17 cellular contexts compared by ENCODE assay signal in the genomic region with DNA sequence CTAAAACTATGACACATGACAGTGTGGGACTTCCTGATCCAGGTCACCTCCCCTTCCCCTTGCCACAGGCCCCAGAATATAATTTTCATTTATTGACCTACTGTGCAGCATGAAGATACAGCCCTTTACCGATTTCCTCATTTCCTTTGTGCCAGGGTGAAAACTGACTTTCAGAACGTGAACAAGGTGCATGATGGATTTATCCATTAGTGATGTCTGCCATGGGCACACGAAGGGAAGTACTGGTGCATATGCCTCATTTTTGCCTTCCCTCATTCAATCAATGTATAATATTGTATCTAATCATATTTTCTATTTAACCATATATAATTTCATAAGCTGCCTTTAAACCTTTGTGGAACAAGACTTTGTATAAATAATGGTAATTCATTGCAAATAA.
DNase-seq lines count a peak whose midpoint lies in the region; ATAC-seq and TF ChIP-seq lines count a peak whose summit lies in the region.
"Had no signal": no experiment of that assay in that cellular context is flagged by ENCODE, and none has a peak within 500 bp of the region (broad histone marks: within the 10 kb centered on the region; RNA-seq: fewer than 3 reads in every experiment).

No MANE protein-coding gene starts in this region.

- H3K4me1 Mint-ChIP-seq in activated T-cell treated with anti-CD3 and anti-CD28 coated beads, Interleukin-2, amount 50 U/mL, for 72 hours (ENCODE audit: low read depth), result no peaks in the 10 kb centered on the region
- H3K4me1 Mint-ChIP-seq: CD14-positive monocyte; CD8-positive, alpha-beta memory T cell had no signal

- no peak overlapping the region for H3K27ac Mint-ChIP-seq in activated T-cell treated with anti-CD3 and anti-CD28 coated beads, Interleukin-2, amount 50 U/mL, for 72 hours
- H3K27ac Mint-ChIP-seq: CD14-positive monocyte; CD4-positive, alpha-beta T cell had no signal

- TF ChIP-seq EP300 in stomach (IDR thresholded peaks at IDR 0.05), result no peak

- WGBS in adrenal gland, 4 donors, result 66 to 79% (median 73%) methylated on average over 3 of the region's 3 CpGs
- WGBS in stomach, 5 donors, result 78 to 96% (median 89%) methylated on average over 3 of the region's 3 CpGs

- no peak overlapping the region for H3K4me3 Mint-ChIP-seq in activated T-cell treated with anti-CD3 and anti-CD28 coated beads, Interleukin-2, amount 50 U/mL, for 72 hours
- H3K4me3 Mint-ChIP-seq: CD14-positive monocyte; CD4-positive, alpha-beta T cell; CD8-positive, alpha-beta memory T cell had no signal

- intact Hi-C loops in adrenal gland (cut with DNase I) (no loop called here), stomach (cut with DNase I; ENCODE audit: low total_unique reads) (no loop called here)

- peaks cover 46 to 57% of the 10 kb centered on the region in 2 donors for H3K4me1 ChIP-seq in adrenal gland (replicated peaks in 1 of 2)
- H3K4me1 ChIP-seq in stomach, result no peaks in the 10 kb centered on the region
- H3K4me1 ChIP-seq: BE2C; BLaER1 treated with 17β-estradiol and CSF1 and Interleukin-3, amounts not matched to agents 10 nM and 100 nM; HAP-1 had no signal

- H3K27me3 ChIP-seq in adrenal gland, result no peaks in the 10 kb centered on the region
- peaks cover 0 to 30% (median 0%) of the 10 kb centered on the region in 3 donors for H3K27me3 ChIP-seq in stomach
- H3K27me3 ChIP-seq: BE2C; BLaER1 treated with 17β-estradiol and CSF1 and Interleukin-3, amounts not matched to agents 10 nM and 100 nM had no signal

- no peaks in the 10 kb centered on the region for H3K9me3 ChIP-seq in adrenal gland (replicated peaks in 1 of 3)
- H3K9me3 ChIP-seq in stomach, result no peaks in the 10 kb centered on the region
- H3K9me3 ChIP-seq: BE2C; BLaER1 treated with 17β-estradiol and CSF1 and Interleukin-3, amounts not matched to agents 10 nM and 100 nM; HAP-1 had no signal

- H3K27ac ChIP-seq in adrenal gland, result peak overlapping the region in 3 of 5 donors; percentile 87 to 94 (median 92)
- H3K27ac ChIP-seq in stomach, result no peak overlapping the region
- H3K27ac ChIP-seq: 22Rv1; BLaER1 treated with 17β-estradiol and CSF1 and Interleukin-3, amounts not matched to agents 10 nM and 100 nM; GM23248 had no signal

- peaks cover 21% of the 10 kb centered on the region for H3K27me3 Mint-ChIP-seq in activated T-cell treated with anti-CD3 and anti-CD28 coated beads, Interleukin-2, amount 50 U/mL, for 72 hours (ENCODE audit: low read depth)

- DNase-seq in DMS53 (lab: John Stamatoyannopoulos, UW) (peak; percentile 15), DMS53 treated with DMSO at 0.1 percent for 48 hours (lab: John Stamatoyannopoulos, UW; ENCODE audit: unreplicated experiment) (no peak), adrenal gland (peak in 1 of 7 donors; percentile 13), stomach (peak; percentile 4), iPS-NIHi7 (ENCODE audit: extremely low spot score) (no peak)
- DNase-seq in activated T-cell treated with anti-CD3 and anti-CD28 coated beads, Interleukin-2, amount 50 U/mL, for 72 hours, result no peak
- DNase-seq: AML-193; BE2C; CD4-positive, alpha-beta T cell; CD8-positive, alpha-beta memory T cell; DMS 273 treated with DMSO at 0.1 percent for 48 hours; DND-41; GM23248 had no signal

- no peak overlapping the region for H3K4me3 ChIP-seq in adrenal gland
- no peak overlapping the region for H3K4me3 ChIP-seq in stomach
- H3K4me3 ChIP-seq: BLaER1 treated with 17β-estradiol and CSF1 and Interleukin-3, amounts not matched to agents 10 nM and 100 nM; GM23248; HAP-1 had no signal

- no peak for ATAC-seq in activated T-cell treated with anti-CD3 and anti-CD28 coated beads, Interleukin-2, amount 50 U/mL, for 72 hours (replicated peaks in 1 of 2)

- TF ChIP-seq POLR2A in adrenal gland (IDR thresholded peaks at IDR 0.05) (no peak), stomach (IDR thresholded peaks at IDR 0.05) (no peak)

- no peaks in the 10 kb centered on the region for H3K36me3 ChIP-seq in adrenal gland (replicated peaks in 1 of 2)
- H3K36me3 ChIP-seq in stomach, result no peaks in the 10 kb centered on the region
- H3K36me3 ChIP-seq: BE2C; BLaER1 treated with 17β-estradiol and CSF1 and Interleukin-3, amounts not matched to agents 10 nM and 100 nM; HAP-1 had no signal

- H3K9me3 Mint-ChIP-seq in activated T-cell treated with anti-CD3 and anti-CD28 coated beads, Interleukin-2, amount 50 U/mL, for 72 hours, result no peaks in the 10 kb centered on the region
- H3K9me3 Mint-ChIP-seq: CD14-positive monocyte; CD4-positive, alpha-beta T cell; CD8-positive, alpha-beta memory T cell had no signal

- H3K36me3 Mint-ChIP-seq in activated T-cell treated with anti-CD3 and anti-CD28 coated beads, Interleukin-2, amount 50 U/mL, for 72 hours (ENCODE audit: insufficient read depth in 2 of 2), result no peaks in the 10 kb centered on the region
- H3K36me3 Mint-ChIP-seq: CD14-positive monocyte; CD8-positive, alpha-beta memory T cell had no signal

- TF ChIP-seq CTCF in adrenal gland (IDR thresholded peaks at IDR 0.05) (no peak), stomach (IDR thresholded peaks at IDR 0.05) (no peak)

Comparison
In these comparisons a context has a peak if more than half of its experiments do, and no peak if none do; other contexts are left out.
1. DNase-seq: peak in DMS53 (single experiment) and stomach (single experiment); none in DMS53 treated with DMSO at 0.1 percent for 48 hours (single experiment), activated T-cell treated with anti-CD3 and anti-CD28 coated beads, Interleukin-2, amount 50 U/mL, for 72 hours (0 of 2) and iPS-NIHi7 (single experiment).
2. H3K27ac ChIP-seq: peak in adrenal gland (3 of 5); none in stomach (0 of 5).